Comparison of ENCODE assay signal across 14 cellular contexts in genomic region chr5:97078958-97079357, GRCh38.
DNase-seq lines count a peak whose midpoint lies in the region; ATAC-seq and TF ChIP-seq lines count a peak whose summit lies in the region.
"Had no signal": no experiment of that assay in that cellular context is flagged by ENCODE, and none has a peak within 500 bp of the region (broad histone marks: within the 10 kb centered on the region; RNA-seq: fewer than 3 reads in every experiment).

No MANE protein-coding gene starts in this region.

- DNase-seq in AML-193 (lab: John Stamatoyannopoulos, UW) = peak; percentile 43 to 44
- DNase-seq in OCI-LY7 (ENCODE audit: low spot score) = no peak
- peak; percentile 19 for DNase-seq in foreskin melanocyte
- DNase-seq in activated naive CD8-positive, alpha-beta T cell treated with anti-CD3 and anti-CD28 coated beads for 36 hours = no peak
- DNase-seq in hepatic stellate cell (ENCODE audit: low spot score) = no peak
- DNase-seq: NCI-H1092; NCI-H226; psoas muscle; stimulated activated CD4-positive, alpha-beta T cell treated with anti-CD3 and anti-CD28 coated beads, Interleukin-2, amount 100 ng/mL, for 48 hours; uterus had no signal

- no peaks in the 10 kb centered on the region for H3K36me3 ChIP-seq in OCI-LY7 (ENCODE audit: insufficient read depth, low read length)
- H3K36me3 ChIP-seq: uterus had no signal

- H3K4me3 Mint-ChIP-seq in activated naive CD8-positive, alpha-beta T cell treated with anti-CD3 and anti-CD28 coated beads for 36 hours = no peak overlapping the region

- peaks cover 3% of the 10 kb centered on the region for H3K27me3 Mint-ChIP-seq in activated naive CD8-positive, alpha-beta T cell treated with anti-CD3 and anti-CD28 coated beads for 36 hours

- ATAC-seq in GM21529 (IDR thresholded peaks at IDR 0.05; ENCODE audit: unreplicated experiment) = peak; percentile 51
- ATAC-seq in GM18520 (IDR thresholded peaks at IDR 0.05; ENCODE audit: unreplicated experiment) = no peak
- ATAC-seq in GM18517 (IDR thresholded peaks at IDR 0.05; ENCODE audit: unreplicated experiment) = no peak
- ATAC-seq: HCT116 had no signal

- no peaks in the 10 kb centered on the region for H3K79me2 ChIP-seq in OCI-LY7 (ENCODE audit: insufficient read depth, low read depth, low read length)

- H3K9me3 Mint-ChIP-seq in activated naive CD8-positive, alpha-beta T cell treated with anti-CD3 and anti-CD28 coated beads for 36 hours = no peaks in the 10 kb centered on the region

- H4K20me1 ChIP-seq in OCI-LY7 (ENCODE audit: insufficient read depth, low read length) = no peaks in the 10 kb centered on the region

- BruUV-seq in OCI-LY7 (replicated peaks; lab: Mats Ljungman, UMichigan) = no TSS peak

- H3K4me3 ChIP-seq in OCI-LY7 (ENCODE audit: low read depth, low read length, poor library complexity, severe bottlenecking) = no peak overlapping the region
- H3K4me3 ChIP-seq: psoas muscle, uterus had no signal

- TF ChIP-seq CTCF in OCI-LY7 (conservative IDR thresholded peaks at IDR 0.05; ENCODE audit: low read length) = no peak

- H3K9me3 ChIP-seq in OCI-LY7 (ENCODE audit: low read length) = no peaks in the 10 kb centered on the region
- H3K9me3 ChIP-seq: psoas muscle, uterus had no signal

- peaks cover 13% of the 10 kb centered on the region for H3K4me1 Mint-ChIP-seq in activated naive CD8-positive, alpha-beta T cell treated with anti-CD3 and anti-CD28 coated beads for 36 hours

- intact Hi-C loops in OCI-LY7 (cut with micrococcal nuclease; ENCODE audit: unreplicated experiment) = no loop called here

- H3K4me1 ChIP-seq in OCI-LY7 (ENCODE audit: insufficient read depth, low read length, poor library complexity, severe bottlenecking) = no peaks in the 10 kb centered on the region
- H3K4me1 ChIP-seq: psoas muscle, uterus had no signal

- CTCF ChIA-PET in OCI-LY7 (lab: Charles Lee; ENCODE audit: unreplicated experiment) = no interaction called here

- no peaks in the 10 kb centered on the region for H3K9me2 ChIP-seq in OCI-LY7 (ENCODE audit: insufficient read depth, low read length)

- H2AFZ ChIP-seq in OCI-LY7 (ENCODE audit: low read length) = peak overlapping the region; percentile 44; the same call in 1 of the 2 replicates

- POLR2A ChIA-PET in OCI-LY7 (lab: Charles Lee) = interaction anchor here (1.3 kb wide), 1 partner anchor 10 kb away, joined by 4 read pairs; no protein-coding TSS in a partner anchor

- no peaks in the 10 kb centered on the region for H3K36me3 Mint-ChIP-seq in activated naive CD8-positive, alpha-beta T cell treated with anti-CD3 and anti-CD28 coated beads for 36 hours

- H3K27ac Mint-ChIP-seq in activated naive CD8-positive, alpha-beta T cell treated with anti-CD3 and anti-CD28 coated beads for 36 hours = no peak overlapping the region

- no peak overlapping the region for H3K4me2 ChIP-seq in OCI-LY7 (ENCODE audit: low read length)

- H3K27ac ChIP-seq in OCI-LY7 (ENCODE audit: low read depth, low read length, poor library complexity, severe bottlenecking) = no peak overlapping the region
- H3K27ac ChIP-seq: psoas muscle, uterus had no signal

Comparison
In these comparisons a context has a peak if more than half of its experiments do, and no peak if none do; other contexts are left out.
1. DNase-seq: peak in AML-193 (2 of 2) and foreskin melanocyte (single experiment); none in OCI-LY7 (single experiment), activated naive CD8-positive, alpha-beta T cell treated with anti-CD3 and anti-CD28 coated beads for 36 hours (single experiment) and hepatic stellate cell (single experiment).